In the genomic region with DNA sequence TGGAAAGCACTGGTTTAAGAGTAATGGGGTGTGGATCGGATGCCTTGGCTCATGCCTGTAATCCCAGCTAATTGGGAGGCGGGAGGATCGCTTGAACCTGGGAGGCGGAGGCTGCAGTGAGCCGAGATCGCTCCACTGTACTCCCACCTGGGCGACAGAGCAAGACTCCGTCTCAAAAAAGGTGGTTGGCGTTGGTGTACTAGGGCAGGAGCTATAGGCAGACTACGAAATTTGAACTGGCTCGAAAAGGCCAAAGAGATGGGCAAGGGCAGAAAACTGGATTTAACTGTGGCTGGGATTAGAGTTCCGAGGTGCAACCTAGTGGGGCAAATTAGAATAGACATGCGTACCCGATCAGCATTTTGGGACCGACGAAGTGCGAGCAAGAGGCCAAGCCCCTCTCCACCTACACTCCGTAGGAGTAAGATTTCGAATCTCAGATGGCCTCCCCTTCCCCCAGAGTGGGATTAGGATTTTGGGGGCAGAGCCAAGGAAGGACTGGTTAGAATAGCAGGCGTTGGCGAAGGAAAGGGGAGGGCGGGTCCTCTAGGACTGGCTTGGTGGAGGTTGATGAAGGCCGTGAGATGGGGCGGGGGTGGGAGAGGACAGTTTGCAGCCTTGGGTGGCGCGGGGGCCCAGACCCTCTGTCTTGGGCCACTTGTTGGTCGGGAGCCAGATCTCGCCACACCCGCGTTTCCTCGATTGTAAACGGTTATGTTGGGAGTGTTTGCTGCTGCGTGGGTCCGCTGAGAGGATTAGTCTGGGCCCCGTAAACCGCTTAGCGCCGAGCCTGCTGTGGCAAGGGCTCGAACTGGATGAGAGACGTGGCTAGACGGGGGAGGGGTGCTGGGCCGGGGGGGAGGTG, we compare ENCODE assay signal across 8 cellular contexts. TPM values are rescaled to one million over a fixed set of nuclear protein-coding genes. Genes with fewer than 3 reads are reported as not detected.
DNase-seq lines count a peak whose midpoint lies in the region; ATAC-seq and TF ChIP-seq lines count a peak whose summit lies in the region.

No MANE protein-coding gene starts in this region.

- H3K9me3 ChIP-seq in HCT116 (ENCODE audit: control insufficient read depth in 1 of 2, insufficient read depth in 1 of 2, low read depth in 1 of 2, low read length in 2 of 2) (no peaks in the 10 kb centered on the region), right cardiac atrium (ENCODE audit: control insufficient read depth, low read length) (no peaks in the 10 kb centered on the region)

- POLR2A ChIA-PET in HCT116 (lab: Charles Lee) (interaction anchor here (1.5 kb wide), 1 partner anchor 16 kb away, joined by 3 read pairs; a partner anchor contains a TSS), GM10248 (lab: Yijun Ruan, JAX) (interaction anchor here (1.2 kb wide), 2 partner anchors 12 to 16 kb away, joined by 3 to 5 read pairs; no protein-coding TSS in a partner anchor)

- intact Hi-C loops in CD14-positive monocyte (cut with micrococcal nuclease) (loop anchor here (1.0 to 10.0 kb wide), 6 partner anchors 15 to 472 kb away; a partner anchor contains a TSS), HCT116 (cut with micrococcal nuclease) (loop anchor here (1.0 kb wide), 1 partner anchor 15 kb away; no protein-coding TSS in a partner anchor), right cardiac atrium (cut with DNase I) (no loop called here)

- peak overlapping the region; percentile 93 for H3K9ac ChIP-seq in HCT116 (ENCODE audit: low read length)

- peaks cover 10 to 34% of the 10 kb centered on the region in 2 experiments; a peak in 3 of 4 replicates for H3K4me1 ChIP-seq in HCT116 (ENCODE audit: control insufficient read depth in 1 of 2, insufficient read depth in 2 of 2, low read length in 2 of 2)
- H3K4me1 ChIP-seq in right cardiac atrium (ENCODE audit: control insufficient read depth, insufficient read depth, low read length) = no peaks in the 10 kb centered on the region

- H3K9me3 Mint-ChIP-seq in CD14-positive monocyte = no peaks in the 10 kb centered on the region

- H3K27ac ChIP-seq in HCT116 (ENCODE audit: low read depth, low read length) = peak overlapping the region; percentile 83
- H3K27ac ChIP-seq in right cardiac atrium (ENCODE audit: low read length) = peak overlapping the region; percentile 94

- H3K27me3 Mint-ChIP-seq in CD14-positive monocyte (ENCODE audit: low read depth in 3 of 3) = peaks cover 0 to 11% (median 3%) of the 10 kb centered on the region in 3 donors

- H3K4me3 ChIP-seq in HCT116 (replicated peaks in 1 of 2; ENCODE audit: low read depth in 1 of 2, low read length in 2 of 2) = peak overlapping the region; percentile 76 to 89
- peak overlapping the region; percentile 61 for H3K4me3 ChIP-seq in right cardiac atrium (ENCODE audit: low read length)
- H3K4me3 ChIP-seq in skeletal muscle cell (ENCODE audit: low read depth, low read length) = peak overlapping the region; percentile 72

- H2AFZ ChIP-seq in HCT116 (ENCODE audit: low read depth, low read length, poor library complexity, severe bottlenecking) = no peak overlapping the region

- H4K20me1 ChIP-seq in HCT116 (ENCODE audit: insufficient read depth) = no peaks in the 10 kb centered on the region

- no peaks in the 10 kb centered on the region for H3K9me2 ChIP-seq in HCT116 (ENCODE audit: insufficient read depth)

- CTCF ChIA-PET in HCT116 (lab: Charles Lee) (interaction anchor here (0.9 kb wide), 1 partner anchor 16 kb away, joined by 3 read pairs; a partner anchor contains a TSS), GM10248 (lab: Yijun Ruan, JAX) (interaction anchor here (1.1 to 1.4 kb wide), 3 partner anchors 12 to 329 kb away, joined by 3 to 4 read pairs (median 3); no protein-coding TSS in a partner anchor)

- no peaks in the 10 kb centered on the region; the same call in 1 of the 2 replicates for H3K79me2 ChIP-seq in HCT116 (ENCODE audit: insufficient read depth, low read length)

- TSS peak; percentile 72 for BruUV-seq in HCT116 (replicated peaks; lab: Mats Ljungman, UMichigan)

- H3K27ac Mint-ChIP-seq in CD14-positive monocyte = peak overlapping the region; percentile 57 to 96 (median 81)

- TF ChIP-seq RAD21 in HCT116 (IDR thresholded peaks at IDR 0.05; ENCODE audit: low read depth) = no peak

- peaks cover 8 to 10% of the 10 kb centered on the region in 2 experiments; a peak in 2 of 4 replicates for H3K36me3 ChIP-seq in HCT116 (ENCODE audit: control insufficient read depth in 1 of 2, insufficient read depth in 2 of 2, low read length in 2 of 2)

- RAD21 ChIA-PET in HCT116 (lab: Charles Lee; ENCODE audit: low non-redundant PET in 1 of 2, low total read pairs in 2 of 2, uncharacterized antibody in 2 of 2, unreplicated experiment in 2 of 2) = interaction anchor here in 1 of 2 experiments (1.5 kb wide), 1 partner anchor 16 kb away, joined by 5 read pairs; a partner anchor contains a TSS

- ATAC-seq in HCT116 = peak; percentile 10
- peak in 1 of 2 donors; percentile 0 for ATAC-seq in right cardiac atrium
- no peak for ATAC-seq in HG02571 (IDR thresholded peaks at IDR 0.05; ENCODE audit: unreplicated experiment)

- no peaks in the 10 kb centered on the region for H3K27me3 ChIP-seq in HCT116 (ENCODE audit: insufficient read depth, low read length)
- no peaks in the 10 kb centered on the region for H3K27me3 ChIP-seq in right cardiac atrium (ENCODE audit: control insufficient read depth, insufficient read depth)

- no peak for TF ChIP-seq CTCF in CD14-positive monocyte (IDR thresholded peaks at IDR 0.05)
- TF ChIP-seq CTCF in HCT116 (IDR thresholded peaks at IDR 0.05 in 2 of 3, conservative IDR thresholded peaks at IDR 0.05 in 1 of 3; ENCODE audit: borderline replicate concordance in 1 of 3, insufficient read depth in 1 of 3, low read depth in 2 of 3, low read length in 2 of 3) = 0 out of 6 replicates have a peak, but pooled peaks of 1 of the 3 experiments have one; percentile 17
- no peak for TF ChIP-seq CTCF in GM10248 (IDR thresholded peaks at IDR 0.05; ENCODE audit: control extremely low read depth, extremely low read depth, low read depth, missing control alignments)

- no peak for TF ChIP-seq POLR2A in HCT116 (IDR thresholded peaks at IDR 0.05; ENCODE audit: borderline replicate concordance, extremely low read depth, insufficient read depth, insufficient read length)

- DNase-seq in CD14-positive monocyte (ENCODE audit: low spot score) (no peak), HCT116 (ENCODE audit: low read depth, low spot score) (no peak), right cardiac atrium (peak; percentile 63 to 84 (median 82)), skeletal muscle cell (ENCODE audit: low read depth) (no peak), amniotic stem cell (lab: John Stamatoyannopoulos, UW) (no peak), GM10248 (ENCODE audit: extremely low spot score) (no peak)
- DNase-seq in activated T-helper 9 cell treated with anti-CD3 and anti-CD28 coated beads, Interleukin-2, amount 50 U/mL, for 16 hours (ENCODE audit: low read depth) = peak; percentile 36

- H3K4me2 ChIP-seq in HCT116 (ENCODE audit: low read length) = peak overlapping the region; percentile 97

- peaks cover 25% of the 10 kb centered on the region for H3K4me1 Mint-ChIP-seq in CD14-positive monocyte

- H3K4me3 Mint-ChIP-seq in CD14-positive monocyte = peak overlapping the region; percentile 91 to 95

- H3K36me3 Mint-ChIP-seq in CD14-positive monocyte = peaks cover 40 to 56% of the 10 kb centered on the region in 2 donors

- WGBS in right cardiac atrium = 30% methylated on average over 42 of the region's 42 CpGs

TF ChIP-seq in HCT116, 20 proteins besides CTCF, POLR2A, EP300 and RAD21 (continues in another document):
- TF ChIP-seq CEBPB (IDR thresholded peaks at IDR 0.05; ENCODE audit: low read depth) = no peak
- TF ChIP-seq, protein P1, sequence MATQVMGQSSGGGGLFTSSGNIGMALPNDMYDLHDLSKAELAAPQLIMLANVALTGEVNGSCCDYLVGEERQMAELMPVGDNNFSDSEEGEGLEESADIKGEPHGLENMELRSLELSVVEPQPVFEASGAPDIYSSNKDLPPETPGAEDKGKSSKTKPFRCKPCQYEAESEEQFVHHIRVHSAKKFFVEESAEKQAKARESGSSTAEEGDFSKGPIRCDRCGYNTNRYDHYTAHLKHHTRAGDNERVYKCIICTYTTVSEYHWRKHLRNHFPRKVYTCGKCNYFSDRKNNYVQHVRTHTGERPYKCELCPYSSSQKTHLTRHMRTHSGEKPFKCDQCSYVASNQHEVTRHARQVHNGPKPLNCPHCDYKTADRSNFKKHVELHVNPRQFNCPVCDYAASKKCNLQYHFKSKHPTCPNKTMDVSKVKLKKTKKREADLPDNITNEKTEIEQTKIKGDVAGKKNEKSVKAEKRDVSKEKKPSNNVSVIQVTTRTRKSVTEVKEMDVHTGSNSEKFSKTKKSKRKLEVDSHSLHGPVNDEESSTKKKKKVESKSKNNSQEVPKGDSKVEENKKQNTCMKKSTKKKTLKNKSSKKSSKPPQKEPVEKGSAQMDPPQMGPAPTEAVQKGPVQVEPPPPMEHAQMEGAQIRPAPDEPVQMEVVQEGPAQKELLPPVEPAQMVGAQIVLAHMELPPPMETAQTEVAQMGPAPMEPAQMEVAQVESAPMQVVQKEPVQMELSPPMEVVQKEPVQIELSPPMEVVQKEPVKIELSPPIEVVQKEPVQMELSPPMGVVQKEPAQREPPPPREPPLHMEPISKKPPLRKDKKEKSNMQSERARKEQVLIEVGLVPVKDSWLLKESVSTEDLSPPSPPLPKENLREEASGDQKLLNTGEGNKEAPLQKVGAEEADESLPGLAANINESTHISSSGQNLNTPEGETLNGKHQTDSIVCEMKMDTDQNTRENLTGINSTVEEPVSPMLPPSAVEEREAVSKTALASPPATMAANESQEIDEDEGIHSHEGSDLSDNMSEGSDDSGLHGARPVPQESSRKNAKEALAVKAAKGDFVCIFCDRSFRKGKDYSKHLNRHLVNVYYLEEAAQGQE (IDR thresholded peaks at IDR 0.05; ENCODE audit: low read depth) = no peak

RNA-seq across cellular contexts. Expression of a gene that starts 2.0 kb away (rescaled TPM):
- polyA plus RNA-seq in CD14-positive monocyte (1 to 10 TPM; 6.5 to 7.3 TPM), right cardiac atrium (7.0 TPM)
- total RNA-seq in HCT116 (2021; ENCODE audit: unreplicated experiment) (22.9 TPM), right cardiac atrium (10 to 100 TPM; 13.3 to 16.9 (median 15.0) TPM)
- polyA plus RNA-seq in HCT116 (2012) = 13.6 and 15.4 TPM in 2 replicates

RNA-seq across cellular contexts. Expression of a gene that starts 16.4 kb away (rescaled TPM):
- polyA plus RNA-seq in CD14-positive monocyte = 1 to 10 TPM; 6.3 to 7.6 TPM
- 40.6 TPM for total RNA-seq in HCT116 (2021; ENCODE audit: unreplicated experiment)
- polyA plus RNA-seq in HCT116 (2012) = 27.1 and 33.4 TPM in 2 replicates
- total RNA-seq in right cardiac atrium = 10 to 100 TPM; 18.1 to 27.5 (median 22.4) TPM
- 27.8 TPM for polyA plus RNA-seq in right cardiac atrium

RNA-seq across cellular contexts. Expression of a gene that starts 37.0 kb away (rescaled TPM):
- polyA plus RNA-seq in CD14-positive monocyte (100 to 1,000 TPM; 143 to 320 TPM), right cardiac atrium (2.3 TPM)
- total RNA-seq in HCT116 (2021; ENCODE audit: unreplicated experiment) (6.5 TPM), right cardiac atrium (10 to 100 TPM in 1 of 4 donors, 1 to 10 TPM in 3; 5.9 to 11.7 (median 6.9) TPM)
- polyA plus RNA-seq in HCT116 (2012) = 2.8 and 3.0 TPM in 2 replicates

RNA-seq across cellular contexts. Expression of a gene that starts 41.7 kb away (rescaled TPM):
- 1 to 10 TPM; 2.5 to 4.8 TPM for polyA plus RNA-seq in CD14-positive monocyte
- total RNA-seq in HCT116 (2021; ENCODE audit: unreplicated experiment) = 45.0 TPM
- polyA plus RNA-seq in HCT116 (2012) = 25.7 and 27.3 TPM in 2 replicates
- 1 to 10 TPM; 2.1 to 4.3 (median 4.0) TPM for total RNA-seq in right cardiac atrium
- 3.4 TPM for polyA plus RNA-seq in right cardiac atrium

RNA-seq across cellular contexts. Expression of a gene that starts 59.3 kb away (rescaled TPM):
- 1 to 10 TPM; 2.4 to 4.3 TPM for polyA plus RNA-seq in CD14-positive monocyte
- total RNA-seq in HCT116 (2021; ENCODE audit: unreplicated experiment) = 0.12 TPM
- 0.04 and 0.25 TPM in 2 replicates for polyA plus RNA-seq in HCT116 (2012)
- 1 to 10 TPM in 3 of 4 donors, under 1 TPM in 1; 0.65 to 2.5 (median 1.4) TPM for total RNA-seq in right cardiac atrium
- polyA plus RNA-seq in right cardiac atrium = 0.79 TPM

Comparison
In these comparisons a context has a peak if more than half of its experiments do, and no peak if none do; other contexts are left out.
1. DNase-seq: peak in activated T-helper 9 cell treated with anti-CD3 and anti-CD28 coated beads, Interleukin-2, amount 50 U/mL, for 16 hours (single experiment) and right cardiac atrium (3 of 3); none in CD14-positive monocyte (single experiment), HCT116 (single experiment), skeletal muscle cell (single experiment), amniotic stem cell (single experiment) and GM10248 (single experiment).
2. intact Hi-C loops: an anchor here in CD14-positive monocyte (1.0 to 10.0 kb wide) and HCT116 (1.0 kb wide); none called in right cardiac atrium.
3. Peak in every context shown above with its lines, with median percentiles within 50 percentile points of each other: H3K4me3 ChIP-seq.